ENCODE assay signal across 28 cellular contexts in the genomic region with DNA sequence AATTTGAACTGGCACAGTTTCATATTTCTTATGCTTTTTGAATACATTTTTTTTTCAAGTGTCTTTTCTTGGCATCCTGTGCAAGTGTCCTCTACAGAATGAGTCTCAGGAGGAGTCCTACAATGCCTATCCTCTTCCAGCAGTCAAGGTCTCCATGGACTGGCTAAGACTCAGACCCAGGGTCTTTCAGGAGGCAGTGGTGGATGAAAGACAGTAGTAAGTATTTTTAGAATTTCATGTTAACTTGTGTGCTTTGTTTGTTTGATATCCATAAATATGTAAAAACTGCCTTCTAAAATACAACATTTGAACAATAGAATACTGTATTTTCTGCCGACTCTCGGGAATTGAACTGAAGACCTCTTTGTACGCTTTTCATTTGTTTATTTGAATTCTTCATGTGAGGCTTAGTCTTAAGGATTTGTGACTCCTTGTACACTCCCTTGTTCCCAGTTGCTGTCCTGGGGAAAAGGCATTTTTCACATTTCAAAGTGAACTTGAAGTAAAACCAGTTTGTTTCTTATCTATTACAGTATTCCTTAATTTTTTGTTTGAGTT. TPM values are rescaled to one million over a fixed set of nuclear protein-coding genes. Genes with fewer than 3 reads are reported as not detected.
"Had no signal": no experiment of that assay in that cellular context is flagged by ENCODE, and none has a peak within 500 bp of the region (broad histone marks: within the 10 kb centered on the region; RNA-seq: fewer than 3 reads in every experiment).

No MANE protein-coding gene starts in this region.

- H3K4me3 ChIP-seq: breast epithelium, gastroesophageal sphincter, pancreas, right atrium auricular region, thoracic aorta, upper lobe of left lung, vagina had no signal

- H3K4me1 Mint-ChIP-seq: activated naive CD4-positive, alpha-beta T cell treated with anti-CD3 and anti-CD28 coated beads, Interleukin-2, amount 10 ng/mL, durations not matched to agents 7 days and 5 days; activated naive CD8-positive, alpha-beta T cell treated with anti-CD3 and anti-CD28 coated beads, Interleukin-2, amount 50 U/mL, for 24 hours had no signal

- H3K27me3 Mint-ChIP-seq: activated CD4-positive, alpha-beta T cell treated with anti-CD3 and anti-CD28 coated beads for 36 hours; activated naive CD4-positive, alpha-beta T cell treated with anti-CD3 and anti-CD28 coated beads, Interleukin-2, amount 10 ng/mL, durations not matched to agents 7 days and 5 days; activated naive CD8-positive, alpha-beta T cell treated with anti-CD3 and anti-CD28 coated beads, Interleukin-2, amount 50 U/mL, for 24 hours; naive B cell; stimulated activated naive CD8-positive, alpha-beta T cell treated with anti-CD3 and anti-CD28 coated beads, Interleukin-15, Interleukin-2, amounts not matched to agents 100 ng/mL and 50 ng/mL, for 24 hours had no signal

- DNase-seq: activated CD4-positive, alpha-beta T cell treated with anti-CD3 and anti-CD28 coated beads for 36 hours; activated CD4-positive, CD25-positive, alpha-beta regulatory T cell; activated CD8-positive, alpha-beta memory T cell treated with anti-CD3 and anti-CD28 coated beads for 24 hours; activated gamma-delta T cell; activated naive CD4-positive, alpha-beta T cell treated with anti-CD3 and anti-CD28 coated beads, Interleukin-2, amount 10 ng/mL, durations not matched to agents 7 days and 5 days; activated naive CD8-positive, alpha-beta T cell treated with anti-CD3 and anti-CD28 coated beads, Interleukin-2, amount 50 U/mL, for 24 hours; amygdala; central memory CD4-positive, alpha-beta T cell; dermis blood vessel endothelial cell; effector CD8-positive, alpha-beta T cell; head of caudate nucleus; hippocampal formation; kidney; left colon; mammary epithelial cell; naive B cell; nucleus accumbens; pancreas; stimulated activated CD4-positive, alpha-beta T cell treated with anti-CD3 and anti-CD28 coated beads, Interleukin-15, amount 100 ng/mL, for 24 hours; upper lobe of left lung had no signal

- H3K27me3 ChIP-seq: breast epithelium, gastroesophageal sphincter, pancreas, right atrium auricular region, upper lobe of left lung, vagina had no signal

- H3K9me3 ChIP-seq: breast epithelium, gastroesophageal sphincter, pancreas, right atrium auricular region, thoracic aorta, upper lobe of left lung, vagina had no signal

- H3K4me3 Mint-ChIP-seq: activated CD4-positive, alpha-beta T cell treated with anti-CD3 and anti-CD28 coated beads for 36 hours; activated naive CD4-positive, alpha-beta T cell treated with anti-CD3 and anti-CD28 coated beads, Interleukin-2, amount 10 ng/mL, durations not matched to agents 7 days and 5 days; activated naive CD8-positive, alpha-beta T cell treated with anti-CD3 and anti-CD28 coated beads, Interleukin-2, amount 50 U/mL, for 24 hours; naive B cell; neural crest cell; stimulated activated naive CD8-positive, alpha-beta T cell treated with anti-CD3 and anti-CD28 coated beads, Interleukin-15, Interleukin-2, amounts not matched to agents 100 ng/mL and 50 ng/mL, for 24 hours had no signal

- H3K9me3 Mint-ChIP-seq: activated naive CD4-positive, alpha-beta T cell treated with anti-CD3 and anti-CD28 coated beads, Interleukin-2, amount 10 ng/mL, durations not matched to agents 7 days and 5 days; activated naive CD8-positive, alpha-beta T cell treated with anti-CD3 and anti-CD28 coated beads, Interleukin-2, amount 50 U/mL, for 24 hours; naive B cell; neural crest cell; stimulated activated naive CD8-positive, alpha-beta T cell treated with anti-CD3 and anti-CD28 coated beads, Interleukin-15, Interleukin-2, amounts not matched to agents 100 ng/mL and 50 ng/mL, for 24 hours had no signal

- ATAC-seq: activated CD4-positive, alpha-beta T cell treated with anti-CD3 and anti-CD28 coated beads for 36 hours; activated naive CD8-positive, alpha-beta T cell treated with anti-CD3 and anti-CD28 coated beads, Interleukin-2, amount 50 U/mL, for 24 hours; gastroesophageal sphincter; left colon; pancreas had no signal

- H3K27ac Mint-ChIP-seq: activated CD4-positive, alpha-beta T cell treated with anti-CD3 and anti-CD28 coated beads for 36 hours; activated naive CD4-positive, alpha-beta T cell treated with anti-CD3 and anti-CD28 coated beads, Interleukin-2, amount 10 ng/mL, durations not matched to agents 7 days and 5 days; stimulated activated naive CD8-positive, alpha-beta T cell treated with anti-CD3 and anti-CD28 coated beads, Interleukin-15, Interleukin-2, amounts not matched to agents 100 ng/mL and 50 ng/mL, for 24 hours had no signal

- H3K4me1 ChIP-seq: breast epithelium, gastroesophageal sphincter, pancreas, right atrium auricular region, upper lobe of left lung, vagina had no signal

- H3K27ac ChIP-seq: breast epithelium, epithelial cell of prostate, gastroesophageal sphincter, pancreas, right atrium auricular region, thoracic aorta, upper lobe of left lung, vagina had no signal

RNA-seq across cellular contexts. Expression of a gene that starts 56.6 kb away (rescaled TPM):
- total RNA-seq: dermis blood vessel endothelial cell, neural crest cell had no signal
